In the genomic region with DNA sequence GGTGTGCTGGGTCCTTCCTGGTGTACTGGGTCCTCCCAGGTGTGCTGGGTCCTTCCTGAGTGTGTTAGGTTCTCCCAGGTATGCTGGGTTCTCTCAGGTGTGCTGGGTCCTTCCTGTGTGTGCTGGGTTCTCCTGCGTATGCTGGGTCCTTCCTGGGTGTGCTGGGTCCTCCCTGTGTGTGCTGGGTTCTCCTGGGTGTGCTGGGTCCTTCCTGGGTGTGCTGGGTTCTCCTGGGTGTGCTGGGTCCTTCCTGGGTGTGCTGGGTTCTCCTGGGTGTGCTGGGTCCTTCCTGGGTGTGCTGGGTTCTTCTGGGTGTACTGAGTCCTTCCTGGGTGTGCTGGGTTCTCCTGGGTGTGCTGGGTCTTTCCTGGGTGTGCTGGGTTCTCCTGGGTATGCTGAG, we compare ENCODE assay signal across 1 cellular context. TPM values are rescaled to one million over a fixed set of nuclear protein-coding genes. Genes with fewer than 3 reads are reported as not detected.
"Had no signal": no experiment of that assay in that cellular context is flagged by ENCODE, and none has a peak within 500 bp of the region (broad histone marks: within the 10 kb centered on the region; RNA-seq: fewer than 3 reads in every experiment).

No MANE protein-coding gene starts in this region.

RNA-seq across cellular contexts. Expression of gene MEGF6, which starts 38.7 kb away (rescaled TPM):
- total RNA-seq: SJCRH30 had no signal
